8 cellular contexts compared by ENCODE assay signal in the genomic region with DNA sequence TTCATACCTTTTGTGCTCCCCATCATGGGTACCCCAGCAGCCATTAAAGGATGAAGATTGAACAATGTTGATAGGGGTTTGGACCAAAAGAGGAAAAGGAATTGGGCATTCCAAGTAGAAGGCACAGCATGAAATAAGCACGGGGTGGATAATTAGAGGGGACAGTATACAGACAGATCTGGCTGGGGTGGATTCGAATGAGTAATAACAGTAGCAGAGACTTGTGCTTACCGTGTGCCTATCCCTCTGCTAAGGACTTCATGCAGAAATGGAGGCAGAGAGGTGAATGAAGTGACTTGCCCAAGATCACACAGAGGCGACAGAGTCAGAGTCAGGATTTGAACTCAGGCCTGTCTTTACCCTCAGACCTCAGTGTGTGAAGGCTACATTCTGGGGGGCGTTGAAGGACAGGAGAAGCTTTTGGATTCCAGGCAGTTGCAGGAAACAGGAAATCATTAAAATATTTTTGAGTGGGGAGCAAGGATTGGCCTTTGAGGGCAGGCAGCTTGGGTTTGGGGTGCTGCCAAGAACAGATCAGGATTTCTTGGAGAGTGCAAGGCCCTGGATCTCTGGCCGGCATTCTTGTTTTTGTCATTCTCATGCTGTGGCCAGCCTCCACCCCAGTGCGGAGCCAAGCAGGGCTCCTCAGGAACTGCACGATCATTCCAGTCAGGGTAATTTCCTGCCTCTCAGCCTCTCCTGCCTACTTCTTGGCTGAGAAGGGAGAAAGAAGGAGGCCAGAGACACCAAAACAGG. TPM values are rescaled to one million over a fixed set of nuclear protein-coding genes. Genes with fewer than 3 reads are reported as not detected.
DNase-seq lines count a peak whose midpoint lies in the region; ATAC-seq, FAIRE-seq and TF ChIP-seq lines count a peak whose summit lies in the region.

No MANE protein-coding gene starts in this region.

- peak; percentile 67 for FAIRE-seq in A549 (lab: Jason Lieb, UNC)

- peak overlapping the region; percentile 10 for H3K27ac Mint-ChIP-seq in nephron progenitor cell

- H3K9me3 Mint-ChIP-seq in nephron progenitor cell: no peaks in the 10 kb centered on the region

- H3K27me3 ChIP-seq in RWPE2 (ENCODE audit: insufficient read depth, poor library complexity, severe bottlenecking): no peaks in the 10 kb centered on the region

- WGBS in A549 (ENCODE audit: missing lambda C conversion rate): 89% methylated on average over 8 of the region's 8 CpGs

- H3K9me3 ChIP-seq in A549: no peaks in the 10 kb centered on the region
- H3K9me3 ChIP-seq in RWPE2 (ENCODE audit: severe bottlenecking): no peaks in the 10 kb centered on the region

- H3K4me3 Mint-ChIP-seq in nephron progenitor cell: no peak overlapping the region

- H3K4me2 ChIP-seq in A549: no peak overlapping the region

- H3K27ac ChIP-seq in A549 (no peak overlapping the region), RWPE2 (ENCODE audit: poor library complexity, severe bottlenecking) (peak overlapping the region; percentile 9)

- TF ChIP-seq POLR2A in A549 (IDR thresholded peaks at IDR 0.05; ENCODE audit: low read length): no peak

- H3K4me1 Mint-ChIP-seq in nephron progenitor cell: no peaks in the 10 kb centered on the region

- DNase-seq in A549 (ENCODE audit: low read depth in 1 of 2, low spot score in 1 of 2) (no peak), RWPE2 (ENCODE audit: low spot score) (no peak), fibroblast of gingiva (ENCODE audit: low read depth) (peak; percentile 97), nephron progenitor cell (no peak)

- ATAC-seq in A549: no peak
- no peak for ATAC-seq in RWPE2 (ENCODE audit: low read depth)
- no peak for ATAC-seq in HG02852 (IDR thresholded peaks at IDR 0.05; ENCODE audit: unreplicated experiment)
- ATAC-seq in HG03378 (IDR thresholded peaks at IDR 0.05; ENCODE audit: unreplicated experiment): no peak
- ATAC-seq in GM19324 (IDR thresholded peaks at IDR 0.05; ENCODE audit: low FRiP score, unreplicated experiment): no peak
- ATAC-seq in GM19455 (IDR thresholded peaks at IDR 0.05; ENCODE audit: unreplicated experiment): no peak

- H3K36me3 ChIP-seq in RWPE2 (ENCODE audit: low read depth): peaks cover 61% of the 10 kb centered on the region

- H3K27me3 Mint-ChIP-seq in nephron progenitor cell (ENCODE audit: low read depth, poor library complexity): no peaks in the 10 kb centered on the region

- no peak for TF ChIP-seq EP300 in A549 (IDR thresholded peaks at IDR 0.05)

- no peak for TF ChIP-seq RAD21 in A549 (conservative IDR thresholded peaks at IDR 0.05 in 1 of 2, IDR thresholded peaks at IDR 0.05 in 1 of 2)

- H3K4me3 ChIP-seq in A549: no peak overlapping the region
- no peak overlapping the region for H3K4me3 ChIP-seq in RWPE2 (ENCODE audit: severe bottlenecking)

- TF ChIP-seq CTCF in A549 (IDR thresholded peaks at IDR 0.05) (no peak), RWPE2 (IDR thresholded peaks at IDR 0.05; ENCODE audit: poor library complexity, severe bottlenecking) (no peak), nephron progenitor cell (IDR thresholded peaks at IDR 0.05) (no peak)

- CTCF ChIA-PET in A549 (lab: Yijun Ruan, JAX): interaction anchor here (0.8 to 2.7 kb wide), 4 partner anchors 10 to 39 kb away, joined by 3 to 11 read pairs (median 6); no protein-coding TSS in a partner anchor

- H3K36me3 Mint-ChIP-seq in nephron progenitor cell (ENCODE audit: low read depth): peaks cover 62% of the 10 kb centered on the region

- H3K4me1 ChIP-seq in A549 (no peaks in the 10 kb centered on the region), RWPE2 (ENCODE audit: insufficient read depth, poor library complexity, severe bottlenecking) (no peaks in the 10 kb centered on the region)

- POLR2A ChIA-PET in A549 (lab: Yijun Ruan, JAX): no interaction called here

TF ChIP-seq in A549, 52 proteins besides CTCF, POLR2A, EP300 and RAD21:
- TF ChIP-seq PHF8 (IDR thresholded peaks at IDR 0.05; ENCODE audit: borderline replicate concordance, low read depth) (no peak), TFCP2L1 (CRISPR knock-in tag; IDR thresholded peaks at IDR 0.05) (no peak)

RNA-seq across cellular contexts. Expression of a gene that starts 18.7 kb away (rescaled TPM):
- 73.0 and 103 TPM in 2 replicates for polyA plus RNA-seq in A549 (2011; rRNA removed)
- 72.7 and 76.5 TPM in 2 replicates for polyA plus RNA-seq in A549 (2012; cell fraction: cytosol; rRNA removed)
- 133 and 138 TPM in 2 replicates for polyA plus RNA-seq in A549 (2012; cell fraction: nucleus; rRNA removed)
- polyA plus RNA-seq in A549 (2017; fragmentation: RNase III; extraction: RNeasy Plus Mini Kit Qiagen cat#74134 plus additional on column Dnase treatment): 89.4 to 110 TPM (median 108 TPM) in 3 replicates
- polyA minus RNA-seq in A549 (2011; rRNA and poly(A)+ RNA removed): 77.6 and 78.1 TPM in 2 replicates

RNA-seq across cellular contexts. Expression of a gene that starts 19.0 kb away (rescaled TPM):
- 55.7 and 57.5 TPM in 2 replicates for polyA plus RNA-seq in A549 (2011; rRNA removed)
- 62.4 and 81.8 TPM in 2 replicates for polyA plus RNA-seq in A549 (2012; cell fraction: cytosol; rRNA removed)
- 48.3 and 60.2 TPM in 2 replicates for polyA plus RNA-seq in A549 (2012; cell fraction: nucleus; rRNA removed)
- 47.7 to 50.7 TPM (median 48.7 TPM) in 3 replicates for polyA plus RNA-seq in A549 (2017; fragmentation: RNase III; extraction: RNeasy Plus Mini Kit Qiagen cat#74134 plus additional on column Dnase treatment)
- polyA minus RNA-seq in A549 (2011; rRNA and poly(A)+ RNA removed): 48.8 and 57.0 TPM in 2 replicates

RNA-seq across cellular contexts. Expression of a gene that starts 30.0 kb away (rescaled TPM):
- polyA plus RNA-seq in A549 (2011; rRNA removed) (82.1 and 101 TPM in 2 replicates), A549 (2017; fragmentation: RNase III; extraction: RNeasy Plus Mini Kit Qiagen cat#74134 plus additional on column Dnase treatment) (113 to 118 TPM (median 116 TPM) in 3 replicates)
- 180 and 241 TPM in 2 replicates for polyA plus RNA-seq in A549 (2012; cell fraction: cytosol; rRNA removed)
- polyA plus RNA-seq in A549 (2012; cell fraction: nucleus; rRNA removed): 350 and 382 TPM in 2 replicates
- 102 and 120 TPM in 2 replicates for polyA minus RNA-seq in A549 (2011; rRNA and poly(A)+ RNA removed)

RNA-seq across cellular contexts. Expression of a gene that starts 34.4 kb away (rescaled TPM):
- polyA plus RNA-seq in A549 (2011; rRNA removed): 29.1 and 35.6 TPM in 2 replicates
- 37.1 and 59.9 TPM in 2 replicates for polyA plus RNA-seq in A549 (2012; cell fraction: cytosol; rRNA removed)
- 113 and 124 TPM in 2 replicates for polyA plus RNA-seq in A549 (2012; cell fraction: nucleus; rRNA removed)
- 16.5 to 22.1 TPM (median 18.3 TPM) in 3 replicates for polyA plus RNA-seq in A549 (2017; fragmentation: RNase III; extraction: RNeasy Plus Mini Kit Qiagen cat#74134 plus additional on column Dnase treatment)
- polyA minus RNA-seq in A549 (2011; rRNA and poly(A)+ RNA removed): 13.2 and 18.9 TPM in 2 replicates

RNA-seq across cellular contexts. Expression of a gene that starts 36.4 kb away (rescaled TPM):
- polyA plus RNA-seq in A549 (2011; rRNA removed) (0.37 TPM in 1 of 2 replicates, not detected in the other), A549 (2017; fragmentation: RNase III; extraction: RNeasy Plus Mini Kit Qiagen cat#74134 plus additional on column Dnase treatment) (0.47 TPM in 1 of 3 replicates, not detected in the others)
- 0.08 and 0.12 TPM in 2 replicates for polyA plus RNA-seq in A549 (2012; cell fraction: cytosol; rRNA removed)
- polyA plus RNA-seq in A549 (2012; cell fraction: nucleus; rRNA removed): not detected in 2 replicates
- not detected in 2 replicates for polyA minus RNA-seq in A549 (2011; rRNA and poly(A)+ RNA removed)
